Comparison of ENCODE assay signal across 8 cellular contexts in genomic region chr5:82885657-82886389, GRCh38.
DNase-seq lines count a peak whose midpoint lies in the region; ATAC-seq and TF ChIP-seq lines count a peak whose summit lies in the region.

No MANE protein-coding gene starts in this region.

- H3K79me2 ChIP-seq in OCI-LY7 (ENCODE audit: insufficient read depth, low read depth, low read length) = no peaks in the 10 kb centered on the region

- in situ Hi-C loops in G401 (cut with HindIII; ENCODE audit: low sequenced_read_pairs) = no loop called here

- H3K4me1 ChIP-seq in OCI-LY7 (ENCODE audit: insufficient read depth, low read length, poor library complexity, severe bottlenecking) = no peaks in the 10 kb centered on the region
- H3K4me1 ChIP-seq in foreskin keratinocyte = no peaks in the 10 kb centered on the region

- CTCF ChIA-PET in OCI-LY7 (lab: Charles Lee; ENCODE audit: unreplicated experiment) = no interaction called here

- no peaks in the 10 kb centered on the region for H3K36me3 ChIP-seq in OCI-LY7 (ENCODE audit: insufficient read depth, low read length)

- H3K4me2 ChIP-seq in OCI-LY7 (ENCODE audit: low read length) = no peak overlapping the region

- H3K27me3 ChIP-seq in foreskin keratinocyte = no peaks in the 10 kb centered on the region

- intact Hi-C loops in OCI-LY7 (cut with micrococcal nuclease; ENCODE audit: unreplicated experiment) = no loop called here

- no peaks in the 10 kb centered on the region for H3K9me2 ChIP-seq in OCI-LY7 (ENCODE audit: insufficient read depth, low read length)

- H3K27ac ChIP-seq in OCI-LY7 (ENCODE audit: low read depth, low read length, poor library complexity, severe bottlenecking) (no peak overlapping the region), foreskin keratinocyte (no peak overlapping the region)

- H3K4me3 ChIP-seq in OCI-LY7 (ENCODE audit: low read depth, low read length, poor library complexity, severe bottlenecking) = no peak overlapping the region

- no peak overlapping the region for H2AFZ ChIP-seq in OCI-LY7 (ENCODE audit: low read length)

- peak; percentile 50 for ATAC-seq in GM18511 (IDR thresholded peaks at IDR 0.05; ENCODE audit: unreplicated experiment)
- ATAC-seq in HG02642 (IDR thresholded peaks at IDR 0.05; ENCODE audit: poor library complexity, unreplicated experiment) = peak; percentile 47
- ATAC-seq in left lobe of liver = peak; percentile 57
- ATAC-seq in GM18520 (IDR thresholded peaks at IDR 0.05; ENCODE audit: unreplicated experiment) = no peak
- ATAC-seq in foreskin keratinocyte = no peak

- POLR2A ChIA-PET in OCI-LY7 (lab: Charles Lee) = no interaction called here

- no TSS peak for BruUV-seq in OCI-LY7 (replicated peaks; lab: Mats Ljungman, UMichigan)

- peak; percentile 1 for DNase-seq in OCI-LY7 (ENCODE audit: low spot score)
- DNase-seq in left lobe of liver (ENCODE audit: low spot score) = no peak
- no peak for DNase-seq in mucosa of gallbladder (ENCODE audit: low spot score)
- no peak for DNase-seq in G401 (ENCODE audit: low spot score)
- no peak for DNase-seq in foreskin keratinocyte

- no peaks in the 10 kb centered on the region for H3K9me3 ChIP-seq in OCI-LY7 (ENCODE audit: low read length)

- no peak for TF ChIP-seq CTCF in OCI-LY7 (conservative IDR thresholded peaks at IDR 0.05; ENCODE audit: low read length)
- no peak for TF ChIP-seq CTCF in foreskin keratinocyte (conservative IDR thresholded peaks at IDR 0.05)

- H4K20me1 ChIP-seq in OCI-LY7 (ENCODE audit: insufficient read depth, low read length) = no peaks in the 10 kb centered on the region

Comparison
In these comparisons a context has a peak if more than half of its experiments do, and no peak if none do; other contexts are left out.
1. ATAC-seq: peak in GM18511 (single experiment), HG02642 (single experiment) and left lobe of liver (single experiment); none in GM18520 (single experiment) and foreskin keratinocyte (single experiment).